In genomic region chr4:128232719-128233118, GRCh38 we compare ENCODE assay signal across 1 cellular context.
TF ChIP-seq lines count a peak whose summit lies in the region.

No MANE protein-coding gene starts in this region.

TF ChIP-seq in K562, 482 proteins besides CTCF, POLR2A, EP300 and RAD21:
- no peak for TF ChIP-seq KLF16 (IDR thresholded peaks at IDR 0.05)
- no peak for TF ChIP-seq PREB (CRISPR knock-in tag; IDR thresholded peaks at IDR 0.05)
- no peak for TF ChIP-seq SMC3 (conservative IDR thresholded peaks at IDR 0.05; ENCODE audit: insufficient read depth, low read depth, low read length)
- TF ChIP-seq ZNF175 (CRISPR knock-in tag; IDR thresholded peaks at IDR 0.05; ENCODE audit: low read depth): no peak
- no peak for TF ChIP-seq ARID1B (IDR thresholded peaks at IDR 0.05)
